ENCODE assay signal across 10 cellular contexts in genomic region chr15:57153140-57153539, GRCh38.
DNase-seq lines count a peak whose midpoint lies in the region; ATAC-seq, FAIRE-seq and TF ChIP-seq lines count a peak whose summit lies in the region.
"Had no signal": no experiment of that assay in that cellular context is flagged by ENCODE, and none has a peak within 500 bp of the region (broad histone marks: within the 10 kb centered on the region; RNA-seq: fewer than 3 reads in every experiment).

No MANE protein-coding gene starts in this region.

- DNase-seq in CD4-positive, CD25-positive, alpha-beta regulatory T cell, result peak in 2 of 3 donors; percentile 22 to 84
- peak; percentile 9 for DNase-seq in H4 (ENCODE audit: low spot score)
- DNase-seq in activated B cell treated with CpG ODN at 0.5 μM for 24 hours, result no peak
- no peak for DNase-seq in activated naive CD8-positive, alpha-beta T cell treated with anti-CD3 and anti-CD28 coated beads, Interleukin-2, amount 50 U/mL, for 24 hours
- no peak for DNase-seq in HTR-8/SVneo (ENCODE audit: insufficient read length, low spot score)
- DNase-seq: GDM1, naive B cell had no signal

- no peak overlapping the region for H3K9ac ChIP-seq in liver (ENCODE audit: low read depth in 1 of 2, low read length in 2 of 2)

- peak overlapping the region; percentile 42 for H3K27ac ChIP-seq in CD4-positive, CD25-positive, alpha-beta regulatory T cell (ENCODE audit: insufficient read depth, low read length, poor library complexity, severe bottlenecking)
- H3K27ac ChIP-seq in liver (ENCODE audit: low read depth in 1 of 2, low read length in 2 of 2), result peak overlapping the region in 1 of 2 donors; percentile 31

- H3K4me1 Mint-ChIP-seq in CD4-positive, CD25-positive, alpha-beta regulatory T cell, result peaks cover 27 to 40% (median 35%) of the 10 kb centered on the region in 4 donors
- H3K4me1 Mint-ChIP-seq in activated B cell treated with CpG ODN at 0.5 μM for 24 hours, result peaks cover 19% of the 10 kb centered on the region
- H3K4me1 Mint-ChIP-seq in activated naive CD8-positive, alpha-beta T cell treated with anti-CD3 and anti-CD28 coated beads, Interleukin-2, amount 50 U/mL, for 24 hours, result peaks cover 19% of the 10 kb centered on the region

- no peak for TF ChIP-seq RAD21 in liver (IDR thresholded peaks at IDR 0.05)

- peaks cover 9% of the 10 kb centered on the region for H3K4me1 ChIP-seq in CD4-positive, CD25-positive, alpha-beta regulatory T cell (ENCODE audit: control insufficient read depth, insufficient read depth, low read length, poor library complexity, severe bottlenecking)
- peaks cover 0 to 7% (median 5%) of the 10 kb centered on the region in 4 donors for H3K4me1 ChIP-seq in liver (ENCODE audit: control insufficient read depth in 4 of 4, insufficient read depth in 4 of 4, low read length in 3 of 4)

- ATAC-seq in CD4-positive, CD25-positive, alpha-beta regulatory T cell (ENCODE audit: low read depth in 2 of 2), result peak; percentile 90 to 97
- ATAC-seq in activated B cell treated with CpG ODN at 0.5 μM for 24 hours (ENCODE audit: low read depth) (peak; percentile 42), HG02571 (IDR thresholded peaks at IDR 0.05; ENCODE audit: unreplicated experiment) (no peak), GM21576 (IDR thresholded peaks at IDR 0.05; ENCODE audit: unreplicated experiment) (no peak)
- ATAC-seq in activated naive CD8-positive, alpha-beta T cell treated with anti-CD3 and anti-CD28 coated beads, Interleukin-2, amount 50 U/mL, for 24 hours, result no peak

- peaks cover 7% of the 10 kb centered on the region for H3K36me3 ChIP-seq in CD4-positive, CD25-positive, alpha-beta regulatory T cell (ENCODE audit: control insufficient read depth, insufficient read depth, low read length)
- peaks cover 0 to 3% (median 0%) of the 10 kb centered on the region in 4 donors for H3K36me3 ChIP-seq in liver (ENCODE audit: control insufficient read depth in 4 of 4, insufficient read depth in 3 of 4, low read depth in 1 of 4, low read length in 3 of 4)

- CTCF ChIA-PET in activated B cell treated with CpG ODN at 0.5 μM for 24 hours (lab: Charles Lee), result interaction anchor here (1.0 to 1.4 kb wide), 2 partner anchors 154 to 374 kb away, joined by 4 to 5 read pairs; no protein-coding TSS in a partner anchor

- POLR2A ChIA-PET in activated B cell treated with CpG ODN at 0.5 μM for 24 hours (lab: Charles Lee), result no interaction called here

- peaks cover 30% of the 10 kb centered on the region for H3K36me3 Mint-ChIP-seq in CD4-positive, CD25-positive, alpha-beta regulatory T cell
- peaks cover 37% of the 10 kb centered on the region for H3K36me3 Mint-ChIP-seq in activated B cell treated with CpG ODN at 0.5 μM for 24 hours (ENCODE audit: low read depth)
- H3K36me3 Mint-ChIP-seq in activated naive CD8-positive, alpha-beta T cell treated with anti-CD3 and anti-CD28 coated beads, Interleukin-2, amount 50 U/mL, for 24 hours (ENCODE audit: low read depth), result peaks cover 46% of the 10 kb centered on the region

- 60% methylated on average over 2 of the region's 2 CpGs for WGBS in liver

- peaks cover 0 to 19% (median 9%) of the 10 kb centered on the region in 7 donors for H3K9me3 Mint-ChIP-seq in CD4-positive, CD25-positive, alpha-beta regulatory T cell
- peaks cover 10% of the 10 kb centered on the region for H3K9me3 Mint-ChIP-seq in activated B cell treated with CpG ODN at 0.5 μM for 24 hours
- peaks cover 17% of the 10 kb centered on the region for H3K9me3 Mint-ChIP-seq in activated naive CD8-positive, alpha-beta T cell treated with anti-CD3 and anti-CD28 coated beads, Interleukin-2, amount 50 U/mL, for 24 hours

- no peak for TF ChIP-seq CTCF in activated B cell treated with CpG ODN at 0.5 μM for 24 hours (IDR thresholded peaks at IDR 0.05)
- TF ChIP-seq CTCF in liver (IDR thresholded peaks at IDR 0.05; ENCODE audit: low read depth, low read length, missing input control), result no peak

- peak overlapping the region; percentile 70 for H3K4me3 ChIP-seq in CD4-positive, CD25-positive, alpha-beta regulatory T cell (ENCODE audit: low read depth, low read length)
- no peak overlapping the region for H3K4me3 ChIP-seq in liver (ENCODE audit: low read depth in 1 of 3, low read length in 3 of 3)

- H3K9me3 ChIP-seq in CD4-positive, CD25-positive, alpha-beta regulatory T cell (ENCODE audit: control insufficient read depth in 2 of 2, low read length in 2 of 2), result peaks cover 13% of the 10 kb centered on the region in 2 experiments
- H3K9me3 ChIP-seq in liver (ENCODE audit: control insufficient read depth in 4 of 4, low read length in 3 of 4), result no peaks in the 10 kb centered on the region

- no peaks in the 10 kb centered on the region for H3K27me3 Mint-ChIP-seq in CD4-positive, CD25-positive, alpha-beta regulatory T cell
- H3K27me3 Mint-ChIP-seq in activated B cell treated with CpG ODN at 0.5 μM for 24 hours, result no peaks in the 10 kb centered on the region
- H3K27me3 Mint-ChIP-seq in activated naive CD8-positive, alpha-beta T cell treated with anti-CD3 and anti-CD28 coated beads, Interleukin-2, amount 50 U/mL, for 24 hours, result no peaks in the 10 kb centered on the region
- H3K27me3 Mint-ChIP-seq: naive B cell had no signal

- intact Hi-C loops in activated B cell treated with CpG ODN at 0.5 μM for 24 hours (cut with micrococcal nuclease), result no loop called here

- H3K27me3 ChIP-seq in CD4-positive, CD25-positive, alpha-beta regulatory T cell (ENCODE audit: control insufficient read depth, insufficient read depth, low read length), result no peaks in the 10 kb centered on the region
- H3K27me3 ChIP-seq in liver (ENCODE audit: control insufficient read depth in 4 of 4, insufficient read depth in 4 of 4, low read length in 3 of 4), result no peaks in the 10 kb centered on the region

- H3K4me3 Mint-ChIP-seq in CD4-positive, CD25-positive, alpha-beta regulatory T cell, result peak overlapping the region in 3 of 4 donors; percentile 0 to 38 (median 30)
- H3K4me3 Mint-ChIP-seq in activated B cell treated with CpG ODN at 0.5 μM for 24 hours, result no peak overlapping the region
- H3K4me3 Mint-ChIP-seq in activated naive CD8-positive, alpha-beta T cell treated with anti-CD3 and anti-CD28 coated beads, Interleukin-2, amount 50 U/mL, for 24 hours, result no peak overlapping the region
- H3K4me3 Mint-ChIP-seq: naive B cell had no signal

- peak overlapping the region; percentile 70 to 94 (median 73) for H3K27ac Mint-ChIP-seq in CD4-positive, CD25-positive, alpha-beta regulatory T cell
- H3K27ac Mint-ChIP-seq in activated B cell treated with CpG ODN at 0.5 μM for 24 hours, result no peak overlapping the region
- no peak overlapping the region for H3K27ac Mint-ChIP-seq in activated naive CD8-positive, alpha-beta T cell treated with anti-CD3 and anti-CD28 coated beads, Interleukin-2, amount 50 U/mL, for 24 hours

- no peak for FAIRE-seq in HTR-8/SVneo (lab: Jason Lieb, UNC)

TF ChIP-seq in liver, 16 proteins besides CTCF, POLR2A, EP300 and RAD21:
- peak; percentile 15 for TF ChIP-seq MAX (IDR thresholded peaks at IDR 0.05)
- TF ChIP-seq ZBTB33 (IDR thresholded peaks at IDR 0.05), result no peak
- peak; percentile 85 to 89 for TF ChIP-seq JUND (IDR thresholded peaks at IDR 0.05)

Comparison
In these comparisons a context has a peak if more than half of its experiments do, and no peak if none do; other contexts are left out.
1. ATAC-seq: peak in CD4-positive, CD25-positive, alpha-beta regulatory T cell (2 of 2) and activated B cell treated with CpG ODN at 0.5 μM for 24 hours (single experiment); none in activated naive CD8-positive, alpha-beta T cell treated with anti-CD3 and anti-CD28 coated beads, Interleukin-2, amount 50 U/mL, for 24 hours (single experiment), HG02571 (single experiment) and GM21576 (single experiment).
2. DNase-seq: peak in CD4-positive, CD25-positive, alpha-beta regulatory T cell (2 of 3) and H4 (single experiment); none in activated B cell treated with CpG ODN at 0.5 μM for 24 hours (single experiment), activated naive CD8-positive, alpha-beta T cell treated with anti-CD3 and anti-CD28 coated beads, Interleukin-2, amount 50 U/mL, for 24 hours (single experiment) and HTR-8/SVneo (single experiment).
3. H3K27ac Mint-ChIP-seq: peak in CD4-positive, CD25-positive, alpha-beta regulatory T cell (3 of 3); none in activated B cell treated with CpG ODN at 0.5 μM for 24 hours (single experiment) and activated naive CD8-positive, alpha-beta T cell treated with anti-CD3 and anti-CD28 coated beads, Interleukin-2, amount 50 U/mL, for 24 hours (single experiment).
4. H3K4me3 Mint-ChIP-seq: peak in CD4-positive, CD25-positive, alpha-beta regulatory T cell (3 of 4); none in activated B cell treated with CpG ODN at 0.5 μM for 24 hours (single experiment) and activated naive CD8-positive, alpha-beta T cell treated with anti-CD3 and anti-CD28 coated beads, Interleukin-2, amount 50 U/mL, for 24 hours (single experiment).